In the genomic region with DNA sequence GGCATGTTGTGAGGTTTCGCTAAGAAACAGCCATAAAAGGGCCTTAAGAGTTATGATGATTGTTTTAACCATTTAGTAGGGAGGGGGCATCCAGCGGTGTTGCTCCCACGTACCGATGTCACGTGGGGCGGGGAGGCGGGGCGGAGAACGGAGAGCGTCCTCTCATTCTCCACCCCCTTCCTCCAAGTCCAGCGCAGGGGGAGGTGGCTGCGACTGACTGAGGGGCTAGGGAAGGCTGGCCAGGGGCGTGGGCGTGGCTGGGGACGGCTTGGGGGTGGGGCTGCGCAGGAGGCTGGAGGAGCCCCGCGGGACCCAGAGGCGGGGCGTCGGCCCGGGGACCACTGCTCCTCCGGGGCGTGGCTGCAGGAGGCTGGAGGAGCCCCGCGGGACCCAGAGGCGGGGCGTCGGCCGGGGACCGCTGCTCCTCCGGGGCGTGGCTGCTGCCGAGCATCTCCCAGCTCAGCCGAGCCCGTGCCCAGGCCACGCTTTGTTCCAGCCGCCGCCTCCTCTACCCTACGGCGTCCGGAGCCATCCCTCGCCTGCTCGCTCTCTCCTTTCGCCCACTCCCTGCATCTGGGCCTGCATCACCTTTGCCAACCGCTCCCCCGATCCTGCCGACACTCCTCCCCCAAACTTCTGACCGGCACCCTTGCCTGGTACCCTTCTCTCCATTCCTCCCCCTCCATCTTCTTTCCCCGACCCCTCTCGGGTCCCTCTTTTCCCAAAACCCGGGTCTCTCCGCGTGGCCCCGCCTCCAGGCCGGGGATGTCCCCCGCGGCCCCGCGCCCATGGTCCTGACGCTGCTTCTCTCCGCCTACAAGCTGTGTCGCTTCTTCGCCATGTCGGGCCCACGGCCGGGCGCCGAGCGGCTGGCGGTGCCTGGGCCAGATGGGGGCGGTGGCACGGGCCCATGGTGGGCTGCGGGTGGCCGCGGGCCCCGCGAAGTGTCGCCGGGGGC, we compare ENCODE assay signal across 8 cellular contexts. TPM values are rescaled to one million over a fixed set of nuclear protein-coding genes. Genes with fewer than 3 reads are reported as not detected.
DNase-seq lines count a peak whose midpoint lies in the region; ATAC-seq lines count a peak whose summit lies in the region.

SARM1 (plus strand) TSS at position 450 of the 958 bp plus-strand sequence; CDS start at position 789, 339 bp downstream.

- H3K4me3 ChIP-seq in effector memory CD4-positive, alpha-beta T cell (ENCODE audit: insufficient read depth, low read depth, low read length, poor library complexity, severe bottlenecking): peak within 1 kb of the TSS; percentile 66

- H3K9me3 ChIP-seq in effector memory CD4-positive, alpha-beta T cell (ENCODE audit: control insufficient read depth, low read length): no peaks in the 10 kb centered on the region

- ATAC-seq in GM18519 (IDR thresholded peaks at IDR 0.05; ENCODE audit: low FRiP score, unreplicated experiment) (peak; percentile 65), HG03095 (IDR thresholded peaks at IDR 0.05; ENCODE audit: unreplicated experiment) (peak; percentile 59)

- H3K27me3 ChIP-seq in effector memory CD4-positive, alpha-beta T cell (replicated peaks; ENCODE audit: control insufficient read depth, insufficient read depth, low read length, poor library complexity, severe bottlenecking): no peaks in the 10 kb centered on the region

- H3K4me1 ChIP-seq in effector memory CD4-positive, alpha-beta T cell (ENCODE audit: control insufficient read depth, insufficient read depth, low read length, poor library complexity, severe bottlenecking): peaks cover 19% of the 10 kb centered on the region

- no peaks in the 10 kb centered on the region for H3K36me3 ChIP-seq in effector memory CD4-positive, alpha-beta T cell (ENCODE audit: control insufficient read depth, insufficient read depth, low read length)

- DNase-seq in 8988T (peak; percentile 99), NCI-H524 treated with DMSO at 0.1 percent for 48 hours (lab: John Stamatoyannopoulos, UW) (peak; percentile 82), mesenteric fat pad (ENCODE audit: low spot score) (no peak)
- peak; percentile 75 to 79 (median 75) for DNase-seq in effector memory CD4-positive, alpha-beta T cell
- DNase-seq in stimulated activated CD8-positive, alpha-beta memory T cell treated with anti-CD3 and anti-CD28 coated beads, Interleukin-12 subunit alpha, Interleukin-12 subunit beta, amount 100 ng/mL, for 24 hours (ENCODE audit: extremely low read depth): peak; percentile 80

- H3K27ac ChIP-seq in effector memory CD4-positive, alpha-beta T cell (ENCODE audit: insufficient read depth, low read length, poor library complexity, severe bottlenecking): peak within 1 kb of the TSS; percentile 82

- POLR2A ChIA-PET in activated CD8-positive, alpha-beta memory T cell treated with anti-CD3 and anti-CD28 coated beads for 36 hours (lab: Charles Lee): interaction anchor here (1.1 to 1.7 kb wide), 2 partner anchors 13 to 14 kb away, joined by 3 to 15 read pairs; partner anchors contain the start of gene POLDIP2

- CTCF ChIA-PET in activated CD8-positive, alpha-beta memory T cell treated with anti-CD3 and anti-CD28 coated beads for 36 hours (lab: Charles Lee): interaction anchor here (1.0 kb wide), 1 partner anchor 35 kb away, joined by 3 read pairs; no protein-coding TSS in a partner anchor

RNA-seq across cellular contexts. Expression of gene SARM1, which starts in this region (rescaled TPM):
- 10 to 100 TPM; 34.8 to 35.3 TPM for total RNA-seq in activated CD8-positive, alpha-beta memory T cell treated with anti-CD3 and anti-CD28 coated beads for 36 hours
- 10.7 TPM for total RNA-seq in mesenteric fat pad
